14 cellular contexts compared by ENCODE assay signal in genomic region chr11:13007702-13008435, GRCh38. TPM values are rescaled to one million over a fixed set of nuclear protein-coding genes. Genes with fewer than 3 reads are reported as not detected.
A peak's percentile ranks its signal among the peaks of the same experiment; 100 is the strongest.
DNase-seq lines count a peak whose midpoint lies in the region; ATAC-seq and TF ChIP-seq lines count a peak whose summit lies in the region.
"Had no signal": no experiment of that assay in that cellular context is flagged by ENCODE, and none has a peak within 500 bp of the region (broad histone marks: within the 10 kb centered on the region; RNA-seq: fewer than 3 reads in every experiment).

No MANE protein-coding gene starts in this region.

- H3K9me3 Mint-ChIP-seq in brain, result peaks cover 4 to 19% (median 8%) of the 10 kb centered on the region in 5 experiments
- H3K9me3 Mint-ChIP-seq in osteocyte (ENCODE audit: unreplicated experiment), result peaks cover 3% of the 10 kb centered on the region
- H3K9me3 Mint-ChIP-seq: activated naive CD4-positive, alpha-beta T cell treated with anti-CD3 and anti-CD28 coated beads, Interleukin-2, amount 50 U/mL, for 24 hours; naive thymus-derived CD8-positive, alpha-beta T cell had no signal

- H3K27me3 Mint-ChIP-seq in brain (peaks cover 68% of the 10 kb centered on the region), osteocyte (ENCODE audit: unreplicated experiment) (peaks cover 83% of the 10 kb centered on the region)

- no peak for TF ChIP-seq POLR2A in suprapubic skin (IDR thresholded peaks at IDR 0.05)

- H3K27me3 ChIP-seq in left lung (peaks cover 51 to 81% of the 10 kb centered on the region in 2 donors), suprapubic skin (peaks cover 59% of the 10 kb centered on the region)
- H3K27me3 ChIP-seq: SJCRH30 had no signal

- 50% methylated on average over 2 of the region's 2 CpGs for WGBS in suprapubic skin

- H3K27ac ChIP-seq in left lung (peak overlapping the region in 1 of 2 donors; percentile 57), suprapubic skin (peak overlapping the region; percentile 81)
- H3K27ac ChIP-seq: SJCRH30 had no signal

- no peaks in the 10 kb centered on the region for H3K9me3 ChIP-seq in left lung
- no peaks in the 10 kb centered on the region for H3K9me3 ChIP-seq in suprapubic skin
- H3K9me3 ChIP-seq: SJCRH30 had no signal

- H3K36me3 Mint-ChIP-seq in brain (no peaks in the 10 kb centered on the region), osteocyte (ENCODE audit: unreplicated experiment) (no peaks in the 10 kb centered on the region)
- H3K36me3 Mint-ChIP-seq: activated naive CD4-positive, alpha-beta T cell treated with anti-CD3 and anti-CD28 coated beads, Interleukin-2, amount 50 U/mL, for 24 hours; naive thymus-derived CD8-positive, alpha-beta T cell had no signal

- intact Hi-C loops in left lung (cut with DNase I), result no loop called here

- H3K4me3 Mint-ChIP-seq in brain (peak overlapping the region; percentile 26 to 90 (median 85)), osteocyte (ENCODE audit: unreplicated experiment) (no peak overlapping the region)
- H3K4me3 Mint-ChIP-seq: activated naive CD4-positive, alpha-beta T cell treated with anti-CD3 and anti-CD28 coated beads, Interleukin-2, amount 50 U/mL, for 24 hours had no signal

- no peaks in the 10 kb centered on the region for H3K36me3 ChIP-seq in left lung
- no peaks in the 10 kb centered on the region for H3K36me3 ChIP-seq in suprapubic skin
- H3K36me3 ChIP-seq: SJCRH30 had no signal

- H3K4me3 ChIP-seq in left lung, result no peak overlapping the region
- H3K4me3 ChIP-seq in suprapubic skin, result peak overlapping the region; percentile 63

- no peak for TF ChIP-seq EP300 in suprapubic skin (IDR thresholded peaks at IDR 0.05)

- H3K4me1 ChIP-seq in left lung, result peaks cover 4 to 17% of the 10 kb centered on the region in 2 donors
- H3K4me1 ChIP-seq in suprapubic skin, result peaks cover 29% of the 10 kb centered on the region

- DNase-seq in NCI-H2196 (lab: John Stamatoyannopoulos, UW; ENCODE audit: unreplicated experiment) (peak; percentile 34), NCI-H2196 treated with DMSO at 0.1 percent for 48 hours (lab: John Stamatoyannopoulos, UW; ENCODE audit: unreplicated experiment) (no peak), left lung (no peak), suprapubic skin (ENCODE audit: low spot score in 2 of 2) (no peak), osteocyte (ENCODE audit: extremely low spot score, unreplicated experiment) (no peak)
- DNase-seq: DMS 273 treated with DMSO at 0.1 percent for 48 hours; naive thymus-derived CD8-positive, alpha-beta T cell; NCI-H1092; SJCRH30; stimulated activated CD4-positive, alpha-beta T cell treated with anti-CD3 and anti-CD28 coated beads, Interleukin-15, amount 100 ng/mL, for 24 hours had no signal

- no peak for TF ChIP-seq CTCF in brain (conservative IDR thresholded peaks at IDR 0.05)
- no peak for TF ChIP-seq CTCF in left lung (IDR thresholded peaks at IDR 0.05)
- TF ChIP-seq CTCF in suprapubic skin (IDR thresholded peaks at IDR 0.05), result no peak
- TF ChIP-seq CTCF in osteocyte (IDR thresholded peaks at IDR 0.05), result no peak

- peak; percentile 56 for ATAC-seq in left lung
- ATAC-seq in HG02981 (IDR thresholded peaks at IDR 0.05; ENCODE audit: unreplicated experiment), result no peak
- ATAC-seq in HG03457 (IDR thresholded peaks at IDR 0.05; ENCODE audit: unreplicated experiment), result no peak
- ATAC-seq: naive thymus-derived CD8-positive, alpha-beta T cell had no signal

- H3K4me1 Mint-ChIP-seq in brain (peaks cover 30% of the 10 kb centered on the region), osteocyte (ENCODE audit: unreplicated experiment) (peaks cover 7% of the 10 kb centered on the region)
- H3K4me1 Mint-ChIP-seq: activated naive CD4-positive, alpha-beta T cell treated with anti-CD3 and anti-CD28 coated beads, Interleukin-2, amount 50 U/mL, for 24 hours had no signal

- H3K27ac Mint-ChIP-seq in brain, result peak overlapping the region in 1 of 5 experiments; percentile 4
- no peak overlapping the region for H3K27ac Mint-ChIP-seq in osteocyte (ENCODE audit: unreplicated experiment)
- H3K27ac Mint-ChIP-seq: activated naive CD4-positive, alpha-beta T cell treated with anti-CD3 and anti-CD28 coated beads, Interleukin-2, amount 50 U/mL, for 24 hours had no signal

RNA-seq across cellular contexts. Expression of gene RASSF10, which starts 1.2 kb away (rescaled TPM):
- polyA plus RNA-seq in brain (ENCODE audit: insufficient read depth, low read depth, low replicate concordance), result 1.7 TPM
- 1 to 10 TPM; 2.0 to 4.5 TPM for total RNA-seq in left lung
- total RNA-seq in suprapubic skin, result 10 to 100 TPM in 1 of 4 donors, 1 to 10 TPM in 3; 7.1 to 22.0 (median 8.4) TPM
- total RNA-seq in osteocyte, result not detected in 2 replicates
- total RNA-seq: naive thymus-derived CD8-positive, alpha-beta T cell had no signal
- polyA plus RNA-seq: naive thymus-derived CD8-positive, alpha-beta T cell had no signal
